ENCODE assay signal across 1 cellular context in the genomic region with DNA sequence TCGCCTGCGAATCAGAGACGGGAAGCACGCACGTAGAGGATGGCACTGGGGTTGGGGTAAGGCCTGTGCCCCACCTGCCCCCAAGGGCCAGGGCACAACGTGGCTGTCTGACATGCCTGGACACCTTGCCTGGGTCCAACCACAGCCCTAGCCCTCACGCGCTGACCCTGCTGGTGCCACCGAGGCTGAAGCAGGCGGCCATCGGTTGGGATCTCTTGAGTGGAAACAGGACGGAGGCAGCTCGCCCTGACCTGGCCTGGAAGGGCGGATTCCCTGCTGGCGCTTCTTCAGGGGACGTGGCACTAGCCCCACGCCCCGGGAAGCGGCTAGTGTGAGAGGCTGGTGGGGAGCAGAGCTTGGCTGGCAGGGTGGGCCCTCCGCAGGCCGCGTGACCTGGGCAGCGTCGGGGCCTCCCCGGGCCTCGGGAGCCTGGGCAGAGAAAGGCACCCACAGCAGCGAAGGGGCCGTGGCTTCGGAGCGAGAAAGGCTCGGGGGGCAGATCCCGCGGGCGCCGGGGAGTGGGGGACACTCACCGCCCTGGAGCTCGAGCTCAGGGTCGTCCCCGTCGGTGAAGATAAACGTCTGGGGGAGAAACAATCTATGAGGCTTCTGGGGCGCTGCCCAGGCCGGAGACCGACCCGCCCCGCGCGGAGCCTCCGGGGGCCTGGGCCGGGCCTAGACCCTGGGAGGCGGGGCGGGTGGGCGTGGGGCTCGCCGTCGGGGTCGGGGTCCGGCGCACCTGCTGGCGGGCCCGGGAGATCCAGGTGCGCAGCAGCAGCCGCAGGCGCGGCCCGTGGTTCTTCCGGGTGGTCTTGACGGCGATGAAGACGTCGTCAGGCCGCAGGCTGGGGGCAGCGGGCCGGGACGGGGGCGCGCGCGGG.
TF ChIP-seq lines count a peak whose summit lies in the region.

No MANE protein-coding gene starts in this region.

TF ChIP-seq in SK-N-SH, 30 proteins besides CTCF, POLR2A, EP300 and RAD21 (continued from another document):
- TF ChIP-seq, protein P1, sequence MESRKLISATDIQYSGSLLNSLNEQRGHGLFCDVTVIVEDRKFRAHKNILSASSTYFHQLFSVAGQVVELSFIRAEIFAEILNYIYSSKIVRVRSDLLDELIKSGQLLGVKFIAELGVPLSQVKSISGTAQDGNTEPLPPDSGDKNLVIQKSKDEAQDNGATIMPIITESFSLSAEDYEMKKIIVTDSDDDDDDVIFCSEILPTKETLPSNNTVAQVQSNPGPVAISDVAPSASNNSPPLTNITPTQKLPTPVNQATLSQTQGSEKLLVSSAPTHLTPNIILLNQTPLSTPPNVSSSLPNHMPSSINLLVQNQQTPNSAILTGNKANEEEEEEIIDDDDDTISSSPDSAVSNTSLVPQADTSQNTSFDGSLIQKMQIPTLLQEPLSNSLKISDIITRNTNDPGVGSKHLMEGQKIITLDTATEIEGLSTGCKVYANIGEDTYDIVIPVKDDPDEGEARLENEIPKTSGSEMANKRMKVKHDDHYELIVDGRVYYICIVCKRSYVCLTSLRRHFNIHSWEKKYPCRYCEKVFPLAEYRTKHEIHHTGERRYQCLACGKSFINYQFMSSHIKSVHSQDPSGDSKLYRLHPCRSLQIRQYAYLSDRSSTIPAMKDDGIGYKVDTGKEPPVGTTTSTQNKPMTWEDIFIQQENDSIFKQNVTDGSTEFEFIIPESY (IDR thresholded peaks at IDR 0.05; ENCODE audit: borderline replicate concordance, low read depth) = no peak
- TF ChIP-seq, protein P2, sequence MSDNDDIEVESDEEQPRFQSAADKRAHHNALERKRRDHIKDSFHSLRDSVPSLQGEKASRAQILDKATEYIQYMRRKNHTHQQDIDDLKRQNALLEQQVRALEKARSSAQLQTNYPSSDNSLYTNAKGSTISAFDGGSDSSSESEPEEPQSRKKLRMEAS (IDR thresholded peaks at IDR 0.05; ENCODE audit: low read depth) = no peak
- TF ChIP-seq RFX5 (IDR thresholded peaks at IDR 0.05; ENCODE audit: low read length) (no peak), EZH2phosphoT487 (IDR thresholded peaks at IDR 0.05; ENCODE audit: borderline replicate concordance, low read depth) (no peak), NRF1 (IDR thresholded peaks at IDR 0.05; ENCODE audit: low read depth, low read length) (no peak)
- TF ChIP-seq, protein P3, sequence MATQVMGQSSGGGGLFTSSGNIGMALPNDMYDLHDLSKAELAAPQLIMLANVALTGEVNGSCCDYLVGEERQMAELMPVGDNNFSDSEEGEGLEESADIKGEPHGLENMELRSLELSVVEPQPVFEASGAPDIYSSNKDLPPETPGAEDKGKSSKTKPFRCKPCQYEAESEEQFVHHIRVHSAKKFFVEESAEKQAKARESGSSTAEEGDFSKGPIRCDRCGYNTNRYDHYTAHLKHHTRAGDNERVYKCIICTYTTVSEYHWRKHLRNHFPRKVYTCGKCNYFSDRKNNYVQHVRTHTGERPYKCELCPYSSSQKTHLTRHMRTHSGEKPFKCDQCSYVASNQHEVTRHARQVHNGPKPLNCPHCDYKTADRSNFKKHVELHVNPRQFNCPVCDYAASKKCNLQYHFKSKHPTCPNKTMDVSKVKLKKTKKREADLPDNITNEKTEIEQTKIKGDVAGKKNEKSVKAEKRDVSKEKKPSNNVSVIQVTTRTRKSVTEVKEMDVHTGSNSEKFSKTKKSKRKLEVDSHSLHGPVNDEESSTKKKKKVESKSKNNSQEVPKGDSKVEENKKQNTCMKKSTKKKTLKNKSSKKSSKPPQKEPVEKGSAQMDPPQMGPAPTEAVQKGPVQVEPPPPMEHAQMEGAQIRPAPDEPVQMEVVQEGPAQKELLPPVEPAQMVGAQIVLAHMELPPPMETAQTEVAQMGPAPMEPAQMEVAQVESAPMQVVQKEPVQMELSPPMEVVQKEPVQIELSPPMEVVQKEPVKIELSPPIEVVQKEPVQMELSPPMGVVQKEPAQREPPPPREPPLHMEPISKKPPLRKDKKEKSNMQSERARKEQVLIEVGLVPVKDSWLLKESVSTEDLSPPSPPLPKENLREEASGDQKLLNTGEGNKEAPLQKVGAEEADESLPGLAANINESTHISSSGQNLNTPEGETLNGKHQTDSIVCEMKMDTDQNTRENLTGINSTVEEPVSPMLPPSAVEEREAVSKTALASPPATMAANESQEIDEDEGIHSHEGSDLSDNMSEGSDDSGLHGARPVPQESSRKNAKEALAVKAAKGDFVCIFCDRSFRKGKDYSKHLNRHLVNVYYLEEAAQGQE (IDR thresholded peaks at IDR 0.05; ENCODE audit: low read depth, low read length) = no peak
- TF ChIP-seq, protein P4, sequence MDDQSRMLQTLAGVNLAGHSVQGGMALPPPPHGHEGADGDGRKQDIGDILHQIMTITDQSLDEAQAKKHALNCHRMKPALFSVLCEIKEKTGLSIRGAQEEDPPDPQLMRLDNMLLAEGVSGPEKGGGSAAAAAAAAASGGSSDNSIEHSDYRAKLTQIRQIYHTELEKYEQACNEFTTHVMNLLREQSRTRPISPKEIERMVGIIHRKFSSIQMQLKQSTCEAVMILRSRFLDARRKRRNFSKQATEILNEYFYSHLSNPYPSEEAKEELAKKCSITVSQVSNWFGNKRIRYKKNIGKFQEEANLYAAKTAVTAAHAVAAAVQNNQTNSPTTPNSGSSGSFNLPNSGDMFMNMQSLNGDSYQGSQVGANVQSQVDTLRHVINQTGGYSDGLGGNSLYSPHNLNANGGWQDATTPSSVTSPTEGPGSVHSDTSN (IDR thresholded peaks at IDR 0.05) = no peak
TF ChIP-seq in SK-N-SH: peak in this region for 0.
